Comparison of ENCODE assay signal across 19 cellular contexts in the genomic region with DNA sequence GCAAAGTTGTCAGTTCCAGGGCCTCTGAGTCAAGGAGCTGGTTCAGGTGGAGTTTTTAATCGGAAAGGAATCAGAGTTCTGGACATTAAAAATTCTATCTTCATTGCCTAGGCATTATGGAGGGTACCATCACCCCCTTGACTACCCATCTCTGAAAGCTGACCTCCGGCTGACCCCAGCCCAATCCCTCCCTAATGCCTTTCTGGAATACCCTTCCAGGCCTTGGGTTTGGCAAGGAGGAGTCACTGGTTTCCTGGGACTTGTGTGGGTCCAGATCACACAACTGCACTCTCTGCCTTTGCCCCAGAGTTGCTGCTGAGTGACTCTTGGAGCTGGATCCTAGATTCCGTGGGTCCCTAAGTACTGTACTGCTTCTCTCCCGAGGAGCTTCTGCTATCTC. TPM values are rescaled to one million over a fixed set of nuclear protein-coding genes. Genes with fewer than 3 reads are reported as not detected.
DNase-seq lines count a peak whose midpoint lies in the region; ATAC-seq, FAIRE-seq and TF ChIP-seq lines count a peak whose summit lies in the region.
"Had no signal": no experiment of that assay in that cellular context is flagged by ENCODE, and none has a peak within 500 bp of the region (broad histone marks: within the 10 kb centered on the region; RNA-seq: fewer than 3 reads in every experiment).

No MANE protein-coding gene starts in this region.

- H3F3A ChIP-seq in neural progenitor cell (ENCODE audit: low read depth): peaks cover 31% of the 10 kb centered on the region

- H2BK120ac ChIP-seq in H1 (replicated peaks; ENCODE audit: low read depth, low read length): no peak overlapping the region

- H3K9me3 ChIP-seq in H1 (ENCODE audit: insufficient read depth in 2 of 2, low read depth in 1 of 2, low read length in 1 of 2) (no peaks in the 10 kb centered on the region), neural progenitor cell (ENCODE audit: low read depth) (no peaks in the 10 kb centered on the region), HAP-1 (peaks cover 2% of the 10 kb centered on the region; the same call in 1 of the 2 replicates)
- H3K9me3 ChIP-seq: heart left ventricle had no signal

- H2AFZ ChIP-seq in ACC112 (ENCODE audit: low read length, unreplicated experiment) (peak overlapping the region; percentile 78), H1 (ENCODE audit: low read length) (no peak overlapping the region), neural progenitor cell (replicated peaks) (no peak overlapping the region)

- H3K4me2 ChIP-seq in H1 (ENCODE audit: insufficient read depth in 1 of 2, low read depth in 2 of 2, low read length in 2 of 2) (peak overlapping the region; percentile 90 to 99; a peak in 3 of 4 replicates), neural progenitor cell (peak overlapping the region; percentile 89)

- TF ChIP-seq CTCF in GM13976 (IDR thresholded peaks at IDR 0.05; ENCODE audit: borderline replicate concordance, control extremely low read depth, extremely low read depth, insufficient read depth, missing control alignments) (no peak), H1 (IDR thresholded peaks at IDR 0.05; ENCODE audit: control extremely low read depth in 1 of 3, insufficient read depth in 1 of 3, low read depth in 1 of 3, low read length in 3 of 3) (no peak), neural progenitor cell (IDR thresholded peaks at IDR 0.05) (no peak)

- peaks cover 39% of the 10 kb centered on the region for H3K79me2 ChIP-seq in ACC112 (ENCODE audit: control insufficient read depth, insufficient read depth, low read length, unreplicated experiment)
- no peaks in the 10 kb centered on the region for H3K79me2 ChIP-seq in H1 (ENCODE audit: control insufficient read depth in 1 of 2, insufficient read depth in 2 of 2, low read length in 2 of 2)
- H3K79me2 ChIP-seq in neural progenitor cell (ENCODE audit: low read depth): no peaks in the 10 kb centered on the region

- CTCF ChIA-PET in H1 (lab: Charles Lee; ENCODE audit: partially characterized antibody): interaction anchor here (1.3 to 5.4 kb wide), 12 partner anchors 9 to 972 kb away, joined by 3 to 104 read pairs (median 6); no protein-coding TSS in a partner anchor

- H2BK15ac ChIP-seq in H1 (ENCODE audit: low read length): no peak overlapping the region

- H3K27ac ChIP-seq in ACC112 (ENCODE audit: low read depth, low read length) (no peak overlapping the region), H1 (ENCODE audit: low read depth, low read length) (no peak overlapping the region), neural progenitor cell (no peak overlapping the region)
- H3K27ac ChIP-seq: GM23248 had no signal

- H4K8ac ChIP-seq in H1 (ENCODE audit: extremely low read depth, insufficient read depth, low read length): no peak overlapping the region

- POLR2A ChIA-PET in H1 (lab: Charles Lee; ENCODE audit: partially characterized antibody): interaction anchor here (2.2 kb wide), 1 partner anchor 10 kb away, joined by 6 read pairs; no protein-coding TSS in a partner anchor

- 32% methylated on average over 4 of the region's 4 CpGs; no CpG with 5 or more reads in 1 of the 2 experiments for WGBS in H1 (ENCODE audit: extremely low coverage in 1 of 2, insufficient coverage in 1 of 2, insufficient read length in 1 of 2, insufficient replicate concordance in 2 of 2, low coverage in 1 of 2, low lambda C conversion rate in 2 of 2, missing lambda C conversion rate in 1 of 2), 2 experiments

- no peak overlapping the region for H3K14ac ChIP-seq in H1 (ENCODE audit: insufficient read length)

- in situ Hi-C loops in GM13976 (cut with MboI; ENCODE audit: low sequenced_read_pairs, unreplicated experiment): loop anchor here (10.0 to 25.0 kb wide), 3 partner anchors 505 to 847 kb away; no protein-coding TSS in a partner anchor
- in situ Hi-C loops in HAP-1 (cut with MboI; ENCODE audit: low sequenced_read_pairs): loop anchor here (10.0 to 25.0 kb wide), 2 partner anchors 472 to 825 kb away; no protein-coding TSS in a partner anchor

- no peak for ATAC-seq in GM19035 (IDR thresholded peaks at IDR 0.05; ENCODE audit: unreplicated experiment)
- ATAC-seq in GM19023 (IDR thresholded peaks at IDR 0.05; ENCODE audit: unreplicated experiment): no peak
- ATAC-seq: K562, T-cell had no signal

- FAIRE-seq in H1 (lab: Jason Lieb, UNC): no peak
- FAIRE-seq: K562 had no signal

- H2BK5ac ChIP-seq in H1 (ENCODE audit: low read depth, low read length): no peak overlapping the region

- H3K79me1 ChIP-seq in H1 (ENCODE audit: low read depth, low read length): no peaks in the 10 kb centered on the region; the same call in 1 of the 2 replicates

- DNase-seq in GM13976 (ENCODE audit: low spot score): peak; percentile 12
- no peak for DNase-seq in H1 (ENCODE audit: low read depth in 1 of 2, low spot score in 2 of 2)
- DNase-seq in neural progenitor cell (ENCODE audit: low spot score): no peak
- no peak for DNase-seq in HAP-1 (ENCODE audit: low spot score in 2 of 2)
- no peak for DNase-seq in NCI-H446 treated with DMSO at 0.1 percent for 48 hours (lab: John Stamatoyannopoulos, UW)
- DNase-seq: activated CD8-positive, alpha-beta memory T cell treated with anti-CD3 and anti-CD28 coated beads for 24 hours; activated naive CD8-positive, alpha-beta T cell treated with anti-CD3 and anti-CD28 coated beads for 36 hours; dorsolateral prefrontal cortex; erythroblast; GM23248; NCI-H2107; NCI-H774; nucleus accumbens; T-cell had no signal

- H3K23me2 ChIP-seq in H1 (ENCODE audit: low read depth, low read length): peaks cover 7% of the 10 kb centered on the region; the same call in 1 of the 2 replicates

- H3K4ac ChIP-seq in H1 (replicated peaks; ENCODE audit: insufficient read length, low read depth, low read length): no peak overlapping the region

- H3K4me3 Mint-ChIP-seq in neural progenitor cell: peak overlapping the region; percentile 80

- peaks cover 2% of the 10 kb centered on the region for H3K36me3 Mint-ChIP-seq in neural progenitor cell
- H3K36me3 Mint-ChIP-seq: activated naive CD8-positive, alpha-beta T cell treated with anti-CD3 and anti-CD28 coated beads for 36 hours; T-cell had no signal

- H2AK5ac ChIP-seq in H1 (ENCODE audit: low read depth, low read length): no peak overlapping the region

- H3K4me3 ChIP-seq in ACC112 (ENCODE audit: low read depth, low read length): peak overlapping the region; percentile 95
- H3K4me3 ChIP-seq in H1 (ENCODE audit: extremely low read depth in 1 of 4, insufficient read depth in 2 of 4, low read depth in 3 of 4, low read length in 4 of 4): peak overlapping the region in 2 of 4 experiments; percentile 39 to 64; a peak in 5 of 8 replicates
- no peak overlapping the region for H3K4me3 ChIP-seq in neural progenitor cell
- H3K4me3 ChIP-seq in HAP-1: no peak overlapping the region
- H3K4me3 ChIP-seq: K562 had no signal

- TF ChIP-seq EP300 in H1 (IDR thresholded peaks at IDR 0.05; ENCODE audit: borderline replicate concordance in 1 of 2, low read depth in 2 of 2, low read length in 2 of 2): no peak

- H3K56ac ChIP-seq in H1 (replicated peaks; ENCODE audit: insufficient read length, low read depth, low read length): no peak overlapping the region

- H3K4me1 Mint-ChIP-seq in neural progenitor cell: peaks cover 45% of the 10 kb centered on the region

- H3K27ac Mint-ChIP-seq in neural progenitor cell: no peak overlapping the region
- H3K27ac Mint-ChIP-seq: activated naive CD8-positive, alpha-beta T cell treated with anti-CD3 and anti-CD28 coated beads for 36 hours had no signal

- H3K4me1 ChIP-seq in ACC112 (ENCODE audit: control insufficient read depth, insufficient read depth, low read length, unreplicated experiment) (peaks cover 20% of the 10 kb centered on the region), H1 (replicated peaks in 1 of 4; ENCODE audit: control insufficient read depth in 3 of 4, insufficient read depth in 4 of 4, low read length in 3 of 4) (peaks cover 9 to 48% (median 20%) of the 10 kb centered on the region in 4 experiments; a peak in 6 of 7 replicates), neural progenitor cell (peaks cover 35% of the 10 kb centered on the region), HAP-1 (peaks cover 17% of the 10 kb centered on the region; the same call in 1 of the 2 replicates)

- peaks cover 87% of the 10 kb centered on the region for H3K27me3 Mint-ChIP-seq in neural progenitor cell (ENCODE audit: insufficient read depth, low read depth)

- H3K27me3 ChIP-seq in ACC112 (ENCODE audit: insufficient read depth, low read length) (no peaks in the 10 kb centered on the region), H1 (replicated peaks in 1 of 4; ENCODE audit: control insufficient read depth in 3 of 4, extremely low read depth in 1 of 4, insufficient read depth in 3 of 4, low read length in 3 of 4) (peaks cover 93 to 99% (median 97%) of the 10 kb centered on the region in 4 experiments), neural progenitor cell (peaks cover 100% of the 10 kb centered on the region), HAP-1 (ENCODE audit: low read depth) (peaks cover 6% of the 10 kb centered on the region; the same call in 1 of the 2 replicates)

- H3K36me3 ChIP-seq in ACC112 (ENCODE audit: insufficient read depth, low read length): no peaks in the 10 kb centered on the region
- H3K36me3 ChIP-seq in H1 (ENCODE audit: control insufficient read depth in 2 of 4, insufficient read depth in 4 of 4, low read length in 3 of 4): 0 out of 8 replicates have a peak, but pooled peaks cover 0 to 6% (median 0%) of the 10 kb centered on the region in 4 experiments
- H3K36me3 ChIP-seq in neural progenitor cell: no peaks in the 10 kb centered on the region
- H3K36me3 ChIP-seq in HAP-1 (replicated peaks): no peaks in the 10 kb centered on the region
- H3K36me3 ChIP-seq: heart left ventricle had no signal

- no peak overlapping the region for H2BK20ac ChIP-seq in H1 (ENCODE audit: low read length)

- H4K91ac ChIP-seq in H1 (replicated peaks; ENCODE audit: insufficient read length, low read length): no peak overlapping the region

- H3K9me3 Mint-ChIP-seq in neural progenitor cell: peaks cover 7% of the 10 kb centered on the region
- H3K9me3 Mint-ChIP-seq: activated naive CD8-positive, alpha-beta T cell treated with anti-CD3 and anti-CD28 coated beads for 36 hours; T-cell had no signal

- H4K20me1 ChIP-seq in H1 (replicated peaks in 1 of 2; ENCODE audit: control insufficient read depth in 1 of 2, insufficient read depth in 2 of 2, low read length in 2 of 2) (peaks cover 17 to 46% of the 10 kb centered on the region in 2 experiments), neural progenitor cell (ENCODE audit: low read depth) (peaks cover 81% of the 10 kb centered on the region)

- TF ChIP-seq POLR2A in H1 (IDR thresholded peaks at IDR 0.05; ENCODE audit: control extremely low read depth in 1 of 2, low read depth in 2 of 2, low read length in 2 of 2): no peak

- no peak overlapping the region for H3K18ac ChIP-seq in H1 (ENCODE audit: extremely low read depth, low read length)

- no peak overlapping the region for H3K23ac ChIP-seq in H1 (ENCODE audit: insufficient read length)

- H4K5ac ChIP-seq in H1 (ENCODE audit: insufficient read length, low read depth, low read length): no peak overlapping the region

- no peak for TF ChIP-seq RAD21 in H1 (IDR thresholded peaks at IDR 0.05 in 1 of 2, conservative IDR thresholded peaks at IDR 0.05 in 1 of 2; ENCODE audit: low read depth in 2 of 2, low read length in 2 of 2)

- no peak overlapping the region for H2BK12ac ChIP-seq in H1 (ENCODE audit: low read depth, low read length)

- H3K9ac ChIP-seq in H1 (replicated peaks in 1 of 4; ENCODE audit: extremely low read depth in 1 of 4, low read depth in 3 of 4, low read length in 3 of 4): no peak overlapping the region
- no peak overlapping the region for H3K9ac ChIP-seq in neural progenitor cell
- H3K9ac ChIP-seq: GM23248 had no signal

RNA-seq across cellular contexts. Expression of a gene that starts 1.0 kb away (rescaled TPM):
- total RNA-seq in H1 (2021; fragmentation: NEBNext Ultra II Directional; extraction: Animal tissue kit (Norgen Biotek cat#: 25700)): 0.22 TPM in 1 of 2 replicates, not detected in the other
- 0.05 TPM in 2 replicates for polyA plus RNA-seq in H1 (2011; rRNA removed)
- not detected for polyA plus RNA-seq in H1 (2011; cell fraction: cytosol; rRNA removed)
- polyA plus RNA-seq in H1 (2011; cell fraction: nucleus; rRNA removed): 0.09 TPM
- not detected in 4 replicates for polyA plus RNA-seq in H1 (2012, experiment 1 of 2)
- 0.13 TPM for polyA plus RNA-seq in H1 (2012, experiment 2 of 2)
- polyA plus RNA-seq in H1 (2013, experiment 1 of 2): 0.06 TPM
- 0.04 TPM for polyA plus RNA-seq in H1 (2013, experiment 2 of 2)
- 0.06 TPM in 1 of 2 replicates, not detected in the other for polyA minus RNA-seq in H1 (2011; rRNA and poly(A)+ RNA removed)
- not detected for polyA minus RNA-seq in H1 (2011; cell fraction: cytosol; rRNA and poly(A)+ RNA removed)
- 0.10 TPM for polyA minus RNA-seq in H1 (2011; cell fraction: nucleus; rRNA and poly(A)+ RNA removed)
- total RNA-seq in neural progenitor cell (ENCODE audit: low replicate concordance): not detected in 2 replicates
- total RNA-seq: activated naive CD8-positive, alpha-beta T cell treated with anti-CD3 and anti-CD28 coated beads for 36 hours; K562; T-cell had no signal
- polyA plus RNA-seq: K562 had no signal
